ENCODE assay signal across 9 cellular contexts in the genomic region with DNA sequence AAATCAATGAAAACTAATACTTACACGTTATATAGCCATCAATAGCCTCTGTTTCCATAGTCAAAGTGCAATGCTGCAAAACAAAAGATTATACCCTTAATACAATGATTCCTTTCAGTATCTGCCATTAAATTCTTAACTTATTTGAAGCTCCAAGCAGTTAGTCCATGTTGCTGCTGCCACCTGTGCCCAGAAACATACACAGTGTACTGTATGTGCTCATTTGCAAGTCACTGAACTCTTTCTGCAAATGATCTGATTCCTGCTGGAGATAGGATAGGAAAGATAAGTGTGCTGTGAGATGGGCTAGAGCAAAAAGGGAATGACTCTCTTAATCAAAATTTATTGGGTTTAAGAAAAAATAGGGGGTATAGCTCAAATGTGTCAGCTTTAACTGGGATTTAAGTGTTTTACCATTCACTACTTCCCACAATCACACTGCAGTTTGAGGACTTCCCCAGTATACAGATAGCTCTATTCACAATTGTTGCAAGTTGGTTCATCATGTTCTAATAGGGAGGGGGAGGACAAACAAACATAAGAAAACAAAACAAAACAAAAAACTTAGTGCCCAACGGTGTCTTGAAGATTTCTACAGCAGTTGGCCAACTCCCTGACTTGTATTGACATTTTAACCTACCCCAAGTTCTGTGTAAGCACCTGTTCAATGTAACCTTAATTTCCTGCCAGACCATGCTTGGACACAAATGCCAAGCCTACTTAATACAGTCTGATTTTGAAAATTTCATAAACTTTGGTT. TPM values are rescaled to one million over a fixed set of nuclear protein-coding genes. Genes with fewer than 3 reads are reported as not detected.
DNase-seq lines count a peak whose midpoint lies in the region; ATAC-seq, FAIRE-seq and TF ChIP-seq lines count a peak whose summit lies in the region.
"Had no signal": no experiment of that assay in that cellular context is flagged by ENCODE, and none has a peak within 500 bp of the region (broad histone marks: within the 10 kb centered on the region; RNA-seq: fewer than 3 reads in every experiment).

No MANE protein-coding gene starts in this region.

- H3K27me3 Mint-ChIP-seq in activated CD8-positive, alpha-beta T cell treated with anti-CD3 and anti-CD28 coated beads for 36 hours, result peaks cover 12% of the 10 kb centered on the region

- POLR2A ChIA-PET in activated CD8-positive, alpha-beta T cell treated with anti-CD3 and anti-CD28 coated beads for 36 hours (lab: Charles Lee), result interaction anchor here (0.8 to 1.6 kb wide), 7 partner anchors 11 to 209 kb away, joined by 3 to 5 read pairs (median 5); no protein-coding TSS in a partner anchor

- H3K4me1 ChIP-seq in heart left ventricle, result peaks cover 0 to 38% (median 7%) of the 10 kb centered on the region in 12 donors
- peaks cover 20% of the 10 kb centered on the region for H3K4me1 ChIP-seq in keratinocyte (ENCODE audit: control insufficient read depth, extremely low read depth, insufficient read depth, low read length)
- H3K4me1 ChIP-seq in tibial nerve, result peaks cover 0 to 56% (median 23%) of the 10 kb centered on the region in 4 donors

- H3K9me1 ChIP-seq in keratinocyte (ENCODE audit: control insufficient read depth, extremely low read depth, insufficient read depth, low read length), result no peaks in the 10 kb centered on the region

- TF ChIP-seq POLR2A in heart left ventricle (IDR thresholded peaks at IDR 0.05) (no peak), tibial nerve (IDR thresholded peaks at IDR 0.05) (no peak), erythroblast (IDR thresholded peaks at IDR 0.05; ENCODE audit: low read length) (no peak)

- FAIRE-seq in keratinocyte (lab: Jason Lieb, UNC), result peak; percentile 32
- FAIRE-seq: G401.6 had no signal

- H3K4me2 ChIP-seq in keratinocyte (ENCODE audit: control insufficient read depth, extremely low read depth, insufficient read depth, low read depth, low read length), result peak overlapping the region; percentile 92

- peak overlapping the region in 6 of 12 donors; percentile 54 to 96 (median 82) for H3K27ac ChIP-seq in heart left ventricle
- peak overlapping the region; percentile 94 for H3K27ac ChIP-seq in keratinocyte (ENCODE audit: control insufficient read depth, insufficient read depth, low read length)
- H3K27ac ChIP-seq in tibial nerve, result peak overlapping the region; percentile 37 to 98 (median 66)

- H3K9me3 ChIP-seq in heart left ventricle (no peaks in the 10 kb centered on the region), keratinocyte (ENCODE audit: control insufficient read depth, low read depth, low read length) (no peaks in the 10 kb centered on the region), tibial nerve (no peaks in the 10 kb centered on the region)

- ATAC-seq in heart left ventricle (no peak), Right ventricle myocardium superior (ENCODE audit: poor library complexity) (no peak), sciatic nerve (no peak)
- no peak for ATAC-seq in activated CD8-positive, alpha-beta T cell treated with anti-CD3 and anti-CD28 coated beads for 36 hours

- TF ChIP-seq CTCF in heart left ventricle (IDR thresholded peaks at IDR 0.05), result no peak
- no peak for TF ChIP-seq CTCF in activated CD8-positive, alpha-beta T cell treated with anti-CD3 and anti-CD28 coated beads for 36 hours (IDR thresholded peaks at IDR 0.05)
- no peak for TF ChIP-seq CTCF in keratinocyte (optimal IDR thresholded peaks at IDR 0.05 in 1 of 3, IDR thresholded peaks at IDR 0.05 in 1 of 3, conservative IDR thresholded peaks at IDR 0.05 in 1 of 3; ENCODE audit: extremely low read depth in 1 of 3, insufficient read depth in 2 of 3, low read length in 3 of 3)
- TF ChIP-seq CTCF in tibial nerve (IDR thresholded peaks at IDR 0.05), result no peak

- H3K9ac ChIP-seq in keratinocyte (ENCODE audit: control insufficient read depth, extremely low read depth, insufficient read depth, low read length), result peak overlapping the region; percentile 89

- H3K4me3 Mint-ChIP-seq in activated CD8-positive, alpha-beta T cell treated with anti-CD3 and anti-CD28 coated beads for 36 hours, result peak overlapping the region; percentile 83

- intact Hi-C loops in heart left ventricle (cut with DNase I), result no loop called here
- intact Hi-C loops in Right ventricle myocardium superior (cut with DNase I), result no loop called here
- intact Hi-C loops in activated CD8-positive, alpha-beta T cell treated with anti-CD3 and anti-CD28 coated beads for 36 hours (cut with micrococcal nuclease), result no loop called here
- intact Hi-C loops in sciatic nerve (cut with DNase I), result no loop called here

- DNase-seq in heart left ventricle (no peak), Right ventricle myocardium superior (no peak), keratinocyte (ENCODE audit: low read depth, low spot score) (no peak), tibial nerve (ENCODE audit: low spot score in 2 of 2) (no peak), sciatic nerve (ENCODE audit: low spot score) (no peak), erythroblast (lab: John Stamatoyannopoulos, UW) (no peak)
- DNase-seq in activated CD8-positive, alpha-beta T cell treated with anti-CD3 and anti-CD28 coated beads for 36 hours, result no peak
- DNase-seq in stimulated activated naive CD4-positive, alpha-beta T cell (lab: John Stamatoyannopoulos, UW), result no peak

- CTCF ChIA-PET in activated CD8-positive, alpha-beta T cell treated with anti-CD3 and anti-CD28 coated beads for 36 hours (lab: Charles Lee), result interaction anchor here (0.7 to 2.8 kb wide), 15 partner anchors 8 to 462 kb away, joined by 3 to 11 read pairs (median 4); no protein-coding TSS in a partner anchor

- H3K4me3 ChIP-seq in heart left ventricle (peak overlapping the region in 8 of 12 donors; percentile 72 to 95 (median 85)), keratinocyte (ENCODE audit: control insufficient read depth in 2 of 3, extremely low read depth in 1 of 3, insufficient read depth in 2 of 3, low read depth in 1 of 3, low read length in 3 of 3) (peak overlapping the region; percentile 52 to 95 (median 72)), tibial nerve (peak overlapping the region; percentile 47 to 99 (median 88))

- H2AFZ ChIP-seq in keratinocyte (ENCODE audit: control insufficient read depth, low read length), result no peak overlapping the region

- peaks cover 22% of the 10 kb centered on the region for H3K36me3 Mint-ChIP-seq in activated CD8-positive, alpha-beta T cell treated with anti-CD3 and anti-CD28 coated beads for 36 hours (ENCODE audit: low read depth)

- H3K36me3 ChIP-seq in heart left ventricle, result peaks cover 0 to 3% (median 0%) of the 10 kb centered on the region in 9 donors
- no peaks in the 10 kb centered on the region for H3K36me3 ChIP-seq in keratinocyte (ENCODE audit: control insufficient read depth in 2 of 2, extremely low read depth in 1 of 2, insufficient read depth in 2 of 2, low read length in 2 of 2)
- H3K36me3 ChIP-seq in tibial nerve, result no peaks in the 10 kb centered on the region

- H3K4me1 Mint-ChIP-seq in activated CD8-positive, alpha-beta T cell treated with anti-CD3 and anti-CD28 coated beads for 36 hours (ENCODE audit: low read depth), result peaks cover 40% of the 10 kb centered on the region

- H3K79me2 ChIP-seq in keratinocyte (ENCODE audit: control insufficient read depth, insufficient read depth, low read length), result peaks cover 3% of the 10 kb centered on the region

- H3K27ac Mint-ChIP-seq in activated CD8-positive, alpha-beta T cell treated with anti-CD3 and anti-CD28 coated beads for 36 hours, result peak overlapping the region; percentile 88

- WGBS in heart left ventricle, 4 donors, result 40 to 52% (median 45%) methylated on average over 2 of the region's 2 CpGs
- WGBS in tibial nerve, 2 donors, result 26 to 40% methylated on average over 2 of the region's 2 CpGs

- dilution Hi-C loops in keratinocyte (cut with MboI; ENCODE audit: extremely low pct_ligation_motif_present, low sequenced_read_pairs), result no loop called here

- peak in 1 of 2 donors; percentile 11 for TF ChIP-seq EP300 in tibial nerve (IDR thresholded peaks at IDR 0.05)

- no peaks in the 10 kb centered on the region for H3K27me3 ChIP-seq in heart left ventricle
- H3K27me3 ChIP-seq in keratinocyte (ENCODE audit: control insufficient read depth, extremely low read depth, insufficient read depth, low read length), result no peaks in the 10 kb centered on the region
- no peaks in the 10 kb centered on the region for H3K27me3 ChIP-seq in tibial nerve

- H4K20me1 ChIP-seq in keratinocyte (ENCODE audit: control insufficient read depth, extremely low read depth, insufficient read depth, low read length), result no peaks in the 10 kb centered on the region

- H3K9me3 Mint-ChIP-seq in activated CD8-positive, alpha-beta T cell treated with anti-CD3 and anti-CD28 coated beads for 36 hours, result no peaks in the 10 kb centered on the region

RNA-seq across cellular contexts. Expression of a gene that starts 2.7 kb away (rescaled TPM):
- total RNA-seq in heart left ventricle (1 to 10 TPM; 4.9 to 8.0 (median 6.2) TPM), Right ventricle myocardium superior (4.3 TPM), tibial nerve (10 to 100 TPM; 12.1 to 24.7 (median 19.0) TPM), sciatic nerve (22.1 TPM)
- polyA plus RNA-seq in heart left ventricle (1 to 10 TPM in 1 of 2 donors, under 1 TPM in 1; 0.84 to 1.3 TPM), keratinocyte (7.1 to 12.3 TPM (median 8.2 TPM) in 3 replicates)
- total RNA-seq in activated CD8-positive, alpha-beta T cell treated with anti-CD3 and anti-CD28 coated beads for 36 hours, result 10 to 100 TPM; 24.4 to 28.7 TPM
- polyA plus RNA-seq in keratinocyte (2011; ENCODE audit: low read depth), result 1.3 TPM
- 2.3 and 5.5 TPM in 2 replicates for polyA plus RNA-seq in keratinocyte (2011; cell fraction: cytosol; rRNA removed)
- polyA plus RNA-seq in keratinocyte (2011; cell fraction: nucleus; rRNA removed), result 13.3 and 14.6 TPM in 2 replicates
- polyA plus RNA-seq in keratinocyte (2012; ENCODE audit: low replicate concordance), result 3.6 and 4.3 TPM in 2 replicates
- polyA minus RNA-seq in keratinocyte, result 12.6 to 57.2 TPM (median 43.7 TPM) in 3 replicates
- 12.3 TPM for polyA minus RNA-seq in keratinocyte (2011; cell fraction: cytosol; rRNA and poly(A)+ RNA removed)
- 33.8 and 72.4 TPM in 2 replicates for polyA minus RNA-seq in keratinocyte (2011; cell fraction: nucleus; rRNA and poly(A)+ RNA removed)
